In genomic region chr11:102111787-102112653, GRCh38 we compare ENCODE assay signal across 8 cellular contexts. TPM values are rescaled to one million over a fixed set of nuclear protein-coding genes. Genes with fewer than 3 reads are reported as not detected.
DNase-seq lines count a peak whose midpoint lies in the region; ATAC-seq, FAIRE-seq and TF ChIP-seq lines count a peak whose summit lies in the region.

No MANE protein-coding gene starts in this region.

- H3K4me1 ChIP-seq in Panc1 (ENCODE audit: control insufficient read depth, insufficient read depth, low read length), result peaks cover 55% of the 10 kb centered on the region
- peaks cover 36% of the 10 kb centered on the region for H3K4me1 ChIP-seq in keratinocyte (ENCODE audit: control insufficient read depth, extremely low read depth, insufficient read depth, low read length)

- H3K9me3 ChIP-seq in Panc1 (ENCODE audit: control insufficient read depth, insufficient read depth, low read depth, low read length) (no peaks in the 10 kb centered on the region), keratinocyte (ENCODE audit: control insufficient read depth, low read depth, low read length) (no peaks in the 10 kb centered on the region)

- in situ Hi-C loops in Panc1 (cut with HindIII; ENCODE audit: low pct_unique_long_range_greater_than_20kb, low sequenced_read_pairs), result no loop called here

- CTCF ChIA-PET in Panc1 (lab: Charles Lee), result interaction anchor here (0.6 kb wide), 1 partner anchor 23 kb away, joined by 4 read pairs; no protein-coding TSS in a partner anchor

- H4K20me1 ChIP-seq in keratinocyte (ENCODE audit: control insufficient read depth, extremely low read depth, insufficient read depth, low read length), result no peaks in the 10 kb centered on the region

- POLR2A ChIA-PET in Panc1 (lab: Charles Lee), result no interaction called here

- H3K4me3 ChIP-seq in Panc1 (ENCODE audit: low read depth in 2 of 2, low read length in 2 of 2), result peak overlapping the region; percentile 80 to 83
- H3K4me3 ChIP-seq in bronchial epithelial cell (ENCODE audit: low read depth, low read length), result peak overlapping the region; percentile 96
- H3K4me3 ChIP-seq in keratinocyte (ENCODE audit: control insufficient read depth in 2 of 3, extremely low read depth in 1 of 3, insufficient read depth in 2 of 3, low read depth in 1 of 3, low read length in 3 of 3), result peak overlapping the region; percentile 67 to 93 (median 67)

- H3K36me3 ChIP-seq in Panc1 (ENCODE audit: control insufficient read depth, insufficient read depth, low read length) (peaks cover 30% of the 10 kb centered on the region), bronchial epithelial cell (ENCODE audit: control insufficient read depth, insufficient read depth, low read length) (no peaks in the 10 kb centered on the region), keratinocyte (ENCODE audit: control insufficient read depth in 2 of 2, extremely low read depth in 1 of 2, insufficient read depth in 2 of 2, low read length in 2 of 2) (peaks cover 0 to 3% of the 10 kb centered on the region in 2 experiments)

- peak overlapping the region; percentile 90 for H3K4me2 ChIP-seq in keratinocyte (ENCODE audit: control insufficient read depth, extremely low read depth, insufficient read depth, low read depth, low read length)

- FAIRE-seq in bronchial epithelial cell (lab: Jason Lieb, UNC), result peak; percentile 95
- peak; percentile 95 for FAIRE-seq in keratinocyte (lab: Jason Lieb, UNC)

- H3K9me1 ChIP-seq in keratinocyte (ENCODE audit: control insufficient read depth, extremely low read depth, insufficient read depth, low read length), result no peaks in the 10 kb centered on the region

- H3K9ac ChIP-seq in keratinocyte (ENCODE audit: control insufficient read depth, extremely low read depth, insufficient read depth, low read length), result peak overlapping the region; percentile 86

- intact Hi-C loops in Panc1 (cut with micrococcal nuclease; ENCODE audit: unreplicated experiment), result no loop called here

- H3K27ac ChIP-seq in Panc1 (ENCODE audit: low read length), result peak overlapping the region; percentile 95
- peak overlapping the region; percentile 92 for H3K27ac ChIP-seq in keratinocyte (ENCODE audit: control insufficient read depth, insufficient read depth, low read length)

- ATAC-seq in Panc1 (peak; percentile 65), GM19397 (IDR thresholded peaks at IDR 0.05; ENCODE audit: unreplicated experiment) (no peak)

- H3K27me3 ChIP-seq in Panc1 (ENCODE audit: control insufficient read depth, insufficient read depth, low read length) (no peaks in the 10 kb centered on the region), bronchial epithelial cell (ENCODE audit: control insufficient read depth, insufficient read depth, low read length) (no peaks in the 10 kb centered on the region), keratinocyte (ENCODE audit: control insufficient read depth, extremely low read depth, insufficient read depth, low read length) (no peaks in the 10 kb centered on the region)

- DNase-seq in EH (ENCODE audit: low read depth), result peak; percentile 90
- peak; percentile 94 for DNase-seq in Panc1 (ENCODE audit: low read depth, low spot score)
- DNase-seq in bronchial epithelial cell (ENCODE audit: low read depth), result peak; percentile 96
- DNase-seq in keratinocyte (ENCODE audit: low read depth, low spot score), result peak; percentile 65
- peak; percentile 4 for DNase-seq in stimulated activated CD4-positive, alpha-beta T cell treated with anti-CD3 and anti-CD28 coated beads, Interleukin-4, amount 100 ng/mL, for 24 hours
- DNase-seq in NCI-H446 (lab: John Stamatoyannopoulos, UW), result no peak
- DNase-seq in 8988T, result no peak

- TSS peak; percentile 66 for BruUV-seq in Panc1 (replicated peaks; lab: Mats Ljungman, UMichigan)

- dilution Hi-C loops in keratinocyte (cut with MboI; ENCODE audit: extremely low pct_ligation_motif_present, low sequenced_read_pairs), result no loop called here

- TF ChIP-seq CTCF in Panc1 (IDR thresholded peaks at IDR 0.05) (no peak), bronchial epithelial cell (IDR thresholded peaks at IDR 0.05; ENCODE audit: insufficient read depth, low read length, severe bottlenecking) (no peak), keratinocyte (optimal IDR thresholded peaks at IDR 0.05 in 1 of 3, IDR thresholded peaks at IDR 0.05 in 1 of 3, conservative IDR thresholded peaks at IDR 0.05 in 1 of 3; ENCODE audit: extremely low read depth in 1 of 3, insufficient read depth in 2 of 3, low read length in 3 of 3) (no peak)

- peaks cover 54% of the 10 kb centered on the region for H3K79me2 ChIP-seq in keratinocyte (ENCODE audit: control insufficient read depth, insufficient read depth, low read length)

- H2AFZ ChIP-seq in keratinocyte (ENCODE audit: control insufficient read depth, low read length), result no peak overlapping the region

RNA-seq across cellular contexts. Expression of gene YAP1, which starts 1.8 kb away (rescaled TPM):
- total RNA-seq in Panc1 (2021; ENCODE audit: unreplicated experiment) (158 TPM), bronchial epithelial cell (151 and 152 TPM in 2 replicates)
- polyA plus RNA-seq in Panc1 (2012; ENCODE audit: insufficient read length), result 103 TPM
- polyA plus RNA-seq in keratinocyte, result 89.8 to 125 TPM (median 105 TPM) in 3 replicates
- 73.1 TPM for polyA plus RNA-seq in keratinocyte (2011; ENCODE audit: low read depth)
- polyA plus RNA-seq in keratinocyte (2011; cell fraction: cytosol; rRNA removed), result 95.6 and 114 TPM in 2 replicates
- polyA plus RNA-seq in keratinocyte (2011; cell fraction: nucleus; rRNA removed), result 132 and 152 TPM in 2 replicates
- 66.6 and 104 TPM in 2 replicates for polyA plus RNA-seq in keratinocyte (2012; ENCODE audit: low replicate concordance)
- 237 to 310 TPM (median 294 TPM) in 3 replicates for polyA minus RNA-seq in keratinocyte
- polyA minus RNA-seq in keratinocyte (2011; cell fraction: cytosol; rRNA and poly(A)+ RNA removed), result 154 TPM
- 166 and 273 TPM in 2 replicates for polyA minus RNA-seq in keratinocyte (2011; cell fraction: nucleus; rRNA and poly(A)+ RNA removed)

Comparison
In these comparisons a context has a peak if more than half of its experiments do, and no peak if none do; other contexts are left out.
1. DNase-seq: peak in EH (single experiment), Panc1 (single experiment), bronchial epithelial cell (single experiment), keratinocyte (single experiment) and stimulated activated CD4-positive, alpha-beta T cell treated with anti-CD3 and anti-CD28 coated beads, Interleukin-4, amount 100 ng/mL, for 24 hours (single experiment); none in NCI-H446 (0 of 2) and 8988T (single experiment).
2. Peak in every context shown above with its lines, with median percentiles within 50 percentile points of each other: H3K4me3 ChIP-seq.